In the genomic region with DNA sequence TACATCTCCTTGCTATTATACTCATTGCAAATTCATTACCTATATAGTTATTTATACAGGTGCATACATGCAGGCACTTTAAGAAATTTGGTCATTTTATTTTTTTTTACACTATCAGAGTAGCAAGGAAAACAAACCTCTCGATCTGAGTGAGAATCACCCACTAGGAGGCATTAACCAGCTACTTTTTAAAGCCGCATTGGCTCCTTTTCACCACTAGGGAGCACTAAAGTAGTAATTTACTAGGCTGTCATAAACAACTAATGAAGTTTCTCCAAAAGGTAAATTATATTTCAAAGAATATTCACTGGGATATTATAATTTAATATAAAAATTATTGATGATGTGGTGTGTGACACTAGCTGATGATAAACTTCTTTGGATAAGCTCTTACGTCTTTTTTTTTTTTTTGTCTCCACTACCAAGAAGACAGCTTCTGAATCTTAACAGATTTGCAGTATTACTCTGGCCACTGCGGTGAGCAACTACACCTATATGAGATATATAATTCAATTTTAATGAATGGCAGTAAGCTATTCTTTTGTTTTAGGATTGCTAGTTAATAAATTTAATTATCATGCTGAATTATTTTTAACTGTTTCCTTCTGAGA, we compare ENCODE assay signal across 8 cellular contexts.
DNase-seq lines count a peak whose midpoint lies in the region; ATAC-seq, FAIRE-seq and TF ChIP-seq lines count a peak whose summit lies in the region.

No MANE protein-coding gene starts in this region.

- in situ Hi-C loops in GM13977 (cut with MboI; ENCODE audit: low pct_unique_long_range_greater_than_20kb, low sequenced_read_pairs, unreplicated experiment) = loop anchor here (25.0 kb wide), 1 partner anchor 664 kb away; no protein-coding TSS in a partner anchor

- DNase-seq in AG09319 (ENCODE audit: extremely low read depth, low read depth) = peak; percentile 1
- peak; percentile 39 for DNase-seq in GM13977 (ENCODE audit: low spot score)
- peak; percentile 51 for DNase-seq in NB4 (ENCODE audit: low read depth)
- peak; percentile 19 for DNase-seq in SHP77 treated with DMSO at 0.1 percent for 48 hours (lab: John Stamatoyannopoulos, UW)
- no peak for DNase-seq in esophagus squamous epithelium (lab: John Stamatoyannopoulos, UW)
- DNase-seq in pancreas = peak in 2 of 6 donors; percentile 8 to 37

- TF ChIP-seq CTCF in AG09319 (IDR thresholded peaks at IDR 0.05; ENCODE audit: low read depth, low read length) (peak; percentile 90), GM13977 (IDR thresholded peaks at IDR 0.05; ENCODE audit: extremely low read depth, insufficient read depth, missing control alignments) (peak; percentile 80), NB4 (IDR thresholded peaks at IDR 0.05; ENCODE audit: low read depth, low read length) (peak; percentile 88), esophagus squamous epithelium (IDR thresholded peaks at IDR 0.05) (peak; percentile 50 to 80 (median 70)), pancreas (IDR thresholded peaks at IDR 0.05) (peak; percentile 49 to 82 (median 76))

- intact Hi-C loops in esophagus squamous epithelium (cut with DNase I) = no loop called here
- intact Hi-C loops in pancreas (cut with DNase I) = no loop called here

- H3K36me3 ChIP-seq in esophagus squamous epithelium = no peaks in the 10 kb centered on the region
- H3K36me3 ChIP-seq in pancreas = no peaks in the 10 kb centered on the region

- 23 to 27% methylated on average over 4 of the region's 4 CpGs for WGBS in esophagus squamous epithelium, 2 donors
- WGBS in pancreas, 2 donors = 12 to 18% methylated on average over 4 of the region's 4 CpGs

- ATAC-seq in HG02623 (IDR thresholded peaks at IDR 0.05; ENCODE audit: unreplicated experiment) = peak; percentile 91
- ATAC-seq in pancreas = peak; percentile 63 to 93 (median 89)
- ATAC-seq in esophagus mucosa = no peak

- H3K27me3 ChIP-seq in esophagus squamous epithelium (no peaks in the 10 kb centered on the region), pancreas (no peaks in the 10 kb centered on the region)

- H3K9me3 ChIP-seq in esophagus squamous epithelium (no peaks in the 10 kb centered on the region), pancreas (no peaks in the 10 kb centered on the region)

- H3K4me3 ChIP-seq in NB4 (ENCODE audit: low read depth, low read length) (no peak overlapping the region), esophagus squamous epithelium (no peak overlapping the region), pancreas (no peak overlapping the region)

- no peak for TF ChIP-seq POLR2A in NB4 (IDR thresholded peaks at IDR 0.05; ENCODE audit: extremely low read depth, insufficient read length)
- no peak for TF ChIP-seq POLR2A in esophagus squamous epithelium (IDR thresholded peaks at IDR 0.05)

- FAIRE-seq in pancreas (lab: Jason Lieb, UNC) = peak; percentile 91

- H3K4me1 ChIP-seq in esophagus squamous epithelium (no peaks in the 10 kb centered on the region), pancreas (peaks cover 0 to under 1% (median 0%) of the 10 kb centered on the region in 3 donors)

- H3K27ac ChIP-seq in esophagus squamous epithelium = no peak overlapping the region
- no peak overlapping the region for H3K27ac ChIP-seq in pancreas
